In genomic region chr7:88386757-88387156, GRCh38 we compare ENCODE assay signal across 22 cellular contexts.
"Had no signal": no experiment of that assay in that cellular context is flagged by ENCODE, and none has a peak within 500 bp of the region (broad histone marks: within the 10 kb centered on the region; RNA-seq: fewer than 3 reads in every experiment).

No MANE protein-coding gene starts in this region.

- H3K4me3 ChIP-seq: coronary artery, dorsolateral prefrontal cortex, esophagus muscularis mucosa, gastroesophageal sphincter, heart left ventricle, hepatocyte, left lung, lower lobe of right lung had no signal

- H3K79me2 ChIP-seq: hepatocyte had no signal

- H3K27me3 ChIP-seq: dorsolateral prefrontal cortex, esophagus muscularis mucosa, gastroesophageal sphincter, hepatocyte, left lung had no signal

- H3K4me1 ChIP-seq: esophagus muscularis mucosa, foreskin keratinocyte, gastroesophageal sphincter, heart left ventricle, left lung, lower lobe of right lung had no signal

- H3K4me2 ChIP-seq: hepatocyte had no signal

- H3K36me3 ChIP-seq: esophagus muscularis mucosa, gastroesophageal sphincter, heart left ventricle, left lung, lower lobe of right lung had no signal

- FAIRE-seq: colon, endothelial cell of umbilical vein, frontal cortex, kidney had no signal

- ATAC-seq: foreskin keratinocyte, gastroesophageal sphincter, heart left ventricle, left lung, left ventricle myocardium superior, lower lobe of right lung had no signal

- DNase-seq: dermis blood vessel endothelial cell; dorsolateral prefrontal cortex; effector CD4-positive, alpha-beta T cell; effector memory CD4-positive, alpha-beta T cell; foreskin keratinocyte; heart left ventricle; hypothalamus; immature natural killer cell; islet precursor cell; kidney; kidney glomerular epithelial cell; left lung; left ventricle myocardium superior; lower lobe of right lung; midbrain had no signal

- H3K9me3 ChIP-seq: esophagus muscularis mucosa, gastroesophageal sphincter, heart left ventricle, lower lobe of right lung had no signal

- H3K27ac ChIP-seq: coronary artery, dorsolateral prefrontal cortex, esophagus muscularis mucosa, foreskin keratinocyte, gastroesophageal sphincter, heart left ventricle, hepatocyte, left lung, lower lobe of right lung had no signal

- H2AFZ ChIP-seq: hepatocyte had no signal
